Comparison of ENCODE assay signal across 23 cellular contexts in genomic region chr5:172745836-172746235, GRCh38. TPM values are rescaled to one million over a fixed set of nuclear protein-coding genes. Genes with fewer than 3 reads are reported as not detected.
DNase-seq lines count a peak whose midpoint lies in the region; ATAC-seq and TF ChIP-seq lines count a peak whose summit lies in the region.
"Had no signal": no experiment of that assay in that cellular context is flagged by ENCODE, and none has a peak within 500 bp of the region (broad histone marks: within the 10 kb centered on the region; RNA-seq: fewer than 3 reads in every experiment).

No MANE protein-coding gene starts in this region.

- TF ChIP-seq POLR2A in heart left ventricle (IDR thresholded peaks at IDR 0.05) (no peak), transverse colon (IDR thresholded peaks at IDR 0.05) (no peak)

- H3K4me1 ChIP-seq in heart left ventricle: peaks cover 7 to 84% (median 42%) of the 10 kb centered on the region in 12 donors
- peaks cover 0 to 20% of the 10 kb centered on the region in 2 donors for H3K4me1 ChIP-seq in muscle layer of duodenum (ENCODE audit: control insufficient read depth in 1 of 2, insufficient read depth in 2 of 2, low read length in 2 of 2)
- H3K4me1 ChIP-seq in transverse colon: peaks cover 11 to 31% (median 28%) of the 10 kb centered on the region in 4 donors
- H3K4me1 ChIP-seq: Caco-2 had no signal

- intact Hi-C loops in heart left ventricle (cut with DNase I) (no loop called here), cardiac septum (cut with DNase I) (no loop called here), transverse colon (cut with DNase I; ENCODE audit: low total_unique reads) (loop anchor here (1.0 kb wide), 1 partner anchor 25 kb away; no protein-coding TSS in a partner anchor)

- ATAC-seq in heart left ventricle: no peak
- ATAC-seq in stimulated activated memory B cell treated with anti-CD40 and anti-IgM and Interleukin-4, amounts not matched to agents 10 μg/mL and 1 μg/mL and 100 μg/mL, for 72 hours: no peak
- no peak for ATAC-seq in HG03439 (IDR thresholded peaks at IDR 0.05; ENCODE audit: unreplicated experiment)
- ATAC-seq in HG02610 (IDR thresholded peaks at IDR 0.05; ENCODE audit: unreplicated experiment): no peak

- 89 to 91% (median 90%) methylated on average over 3 of the region's 3 CpGs for WGBS in heart left ventricle, 4 donors
- WGBS in transverse colon (ENCODE audit: low coverage in 1 of 2), 2 donors: 80 to 90% methylated on average over 3 of the region's 3 CpGs

- TF ChIP-seq EP300 in transverse colon (IDR thresholded peaks at IDR 0.05; ENCODE audit: low read depth): no peak

- TF ChIP-seq CTCF in heart left ventricle (IDR thresholded peaks at IDR 0.05) (no peak), endothelial cell (IDR thresholded peaks at IDR 0.05; ENCODE audit: unreplicated experiment) (no peak), transverse colon (IDR thresholded peaks at IDR 0.05) (no peak)

- no peaks in the 10 kb centered on the region for H3K36me3 Mint-ChIP-seq in endothelial cell (ENCODE audit: low read depth, unreplicated experiment)
- H3K36me3 Mint-ChIP-seq in stimulated activated memory B cell treated with anti-CD40 and anti-IgM and Interleukin-4, amounts not matched to agents 10 μg/mL and 1 μg/mL and 100 μg/mL, for 72 hours: no peaks in the 10 kb centered on the region
- H3K36me3 Mint-ChIP-seq: CD4-positive, alpha-beta memory T cell had no signal

- no peaks in the 10 kb centered on the region for H3K27me3 ChIP-seq in heart left ventricle
- no peaks in the 10 kb centered on the region for H3K27me3 ChIP-seq in muscle layer of duodenum (ENCODE audit: low read depth, low read length)
- H3K27me3 ChIP-seq in transverse colon: no peaks in the 10 kb centered on the region
- H3K27me3 ChIP-seq: BLaER1 treated with 17β-estradiol and CSF1 and Interleukin-3, amounts not matched to agents 10 nM and 100 nM had no signal

- DNase-seq in heart left ventricle (no peak), cardiac septum (ENCODE audit: low spot score) (no peak), endothelial cell (ENCODE audit: low spot score) (no peak), transverse colon (no peak)
- DNase-seq: ACHN; Caco-2; CD4-positive, alpha-beta memory T cell; DMS 273 treated with DMSO at 0.1 percent for 48 hours; DMS79 treated with DMSO at 0.1 percent for 48 hours; Kasumi-1; NCI-H1436; NCI-H2029 treated with DMSO at 0.1 percent for 48 hours; NCI-H226; NCI-H510A treated with DMSO at 0.1 percent for 48 hours; NCI-H748 treated with DMSO at 0.1 percent for 48 hours; NK-92 treated with Interleukin-12 subunit alpha and Interleukin-12 subunit beta, amount 100 ng/mL, for 24 hours had no signal

- no peak overlapping the region for H3K4me3 Mint-ChIP-seq in endothelial cell (ENCODE audit: unreplicated experiment)
- no peak overlapping the region for H3K4me3 Mint-ChIP-seq in stimulated activated memory B cell treated with anti-CD40 and anti-IgM and Interleukin-4, amounts not matched to agents 10 μg/mL and 1 μg/mL and 100 μg/mL, for 72 hours
- H3K4me3 Mint-ChIP-seq: CD4-positive, alpha-beta memory T cell had no signal

- peaks cover 5% of the 10 kb centered on the region for H3K4me1 Mint-ChIP-seq in endothelial cell (ENCODE audit: unreplicated experiment)
- H3K4me1 Mint-ChIP-seq in stimulated activated memory B cell treated with anti-CD40 and anti-IgM and Interleukin-4, amounts not matched to agents 10 μg/mL and 1 μg/mL and 100 μg/mL, for 72 hours: peaks cover 35% of the 10 kb centered on the region

- no peak overlapping the region for H3K4me3 ChIP-seq in heart left ventricle
- no peak overlapping the region for H3K4me3 ChIP-seq in muscle layer of duodenum (ENCODE audit: low read depth in 1 of 2, low read length in 2 of 2)
- no peak overlapping the region for H3K4me3 ChIP-seq in transverse colon
- H3K4me3 ChIP-seq: BLaER1 treated with 17β-estradiol and CSF1 and Interleukin-3, amounts not matched to agents 10 nM and 100 nM had no signal

- peak overlapping the region in 9 of 12 donors; percentile 87 to 97 (median 93) for H3K27ac ChIP-seq in heart left ventricle
- peak overlapping the region; percentile 75 for H3K27ac ChIP-seq in muscle layer of duodenum (ENCODE audit: low read length)
- peak overlapping the region; percentile 57 to 76 (median 62) for H3K27ac ChIP-seq in transverse colon
- H3K27ac ChIP-seq: 22Rv1; BLaER1 treated with 17β-estradiol and CSF1 and Interleukin-3, amounts not matched to agents 10 nM and 100 nM; RWPE1 had no signal

- in situ Hi-C loops in transverse colon (cut with MboI; ENCODE audit: low pct_ligation_motif_present in 1 of 4, low pct_unique_long_range_greater_than_20kb in 1 of 4, low sequenced_read_pairs in 3 of 4): no loop called here

- H3K9me3 ChIP-seq in heart left ventricle (peaks cover 0 to 8% (median 0%) of the 10 kb centered on the region in 12 donors), muscle layer of duodenum (ENCODE audit: control insufficient read depth in 1 of 2, low read length in 2 of 2) (peaks cover 0 to 4% of the 10 kb centered on the region in 2 donors), transverse colon (no peaks in the 10 kb centered on the region)
- H3K9me3 ChIP-seq: Caco-2 had no signal

- peak overlapping the region; percentile 2 for H3K27ac Mint-ChIP-seq in endothelial cell (ENCODE audit: unreplicated experiment)
- no peak overlapping the region for H3K27ac Mint-ChIP-seq in stimulated activated memory B cell treated with anti-CD40 and anti-IgM and Interleukin-4, amounts not matched to agents 10 μg/mL and 1 μg/mL and 100 μg/mL, for 72 hours

- no peaks in the 10 kb centered on the region for H3K9me3 Mint-ChIP-seq in endothelial cell (ENCODE audit: unreplicated experiment)
- peaks cover 2% of the 10 kb centered on the region for H3K9me3 Mint-ChIP-seq in stimulated activated memory B cell treated with anti-CD40 and anti-IgM and Interleukin-4, amounts not matched to agents 10 μg/mL and 1 μg/mL and 100 μg/mL, for 72 hours

- peaks cover 2% of the 10 kb centered on the region for H3K27me3 Mint-ChIP-seq in endothelial cell (ENCODE audit: unreplicated experiment)
- peaks cover 9% of the 10 kb centered on the region for H3K27me3 Mint-ChIP-seq in stimulated activated memory B cell treated with anti-CD40 and anti-IgM and Interleukin-4, amounts not matched to agents 10 μg/mL and 1 μg/mL and 100 μg/mL, for 72 hours

- H3K36me3 ChIP-seq in heart left ventricle: no peaks in the 10 kb centered on the region
- H3K36me3 ChIP-seq in muscle layer of duodenum (ENCODE audit: control insufficient read depth in 1 of 2, insufficient read depth in 2 of 2, low read length in 2 of 2): no peaks in the 10 kb centered on the region
- no peaks in the 10 kb centered on the region for H3K36me3 ChIP-seq in transverse colon
- H3K36me3 ChIP-seq: BLaER1 treated with 17β-estradiol and CSF1 and Interleukin-3, amounts not matched to agents 10 nM and 100 nM had no signal

RNA-seq across cellular contexts. Expression of gene DUSP1, which starts 25.2 kb away (rescaled TPM):
- total RNA-seq in heart left ventricle (100 to 1,000 TPM in 4 of 9 donors, 10 to 100 TPM in 5; 39.9 to 335 (median 78.2) TPM), cardiac septum (49.9 TPM), endothelial cell (ENCODE audit: unreplicated experiment) (25.3 TPM), transverse colon (100 to 1,000 TPM; 469 to 701 (median 567) TPM)
- 100 to 1,000 TPM in 1 of 2 donors, 10 to 100 TPM in 1; 24.3 to 116 TPM for polyA plus RNA-seq in heart left ventricle
